ENCODE assay signal across 8 cellular contexts in the genomic region with DNA sequence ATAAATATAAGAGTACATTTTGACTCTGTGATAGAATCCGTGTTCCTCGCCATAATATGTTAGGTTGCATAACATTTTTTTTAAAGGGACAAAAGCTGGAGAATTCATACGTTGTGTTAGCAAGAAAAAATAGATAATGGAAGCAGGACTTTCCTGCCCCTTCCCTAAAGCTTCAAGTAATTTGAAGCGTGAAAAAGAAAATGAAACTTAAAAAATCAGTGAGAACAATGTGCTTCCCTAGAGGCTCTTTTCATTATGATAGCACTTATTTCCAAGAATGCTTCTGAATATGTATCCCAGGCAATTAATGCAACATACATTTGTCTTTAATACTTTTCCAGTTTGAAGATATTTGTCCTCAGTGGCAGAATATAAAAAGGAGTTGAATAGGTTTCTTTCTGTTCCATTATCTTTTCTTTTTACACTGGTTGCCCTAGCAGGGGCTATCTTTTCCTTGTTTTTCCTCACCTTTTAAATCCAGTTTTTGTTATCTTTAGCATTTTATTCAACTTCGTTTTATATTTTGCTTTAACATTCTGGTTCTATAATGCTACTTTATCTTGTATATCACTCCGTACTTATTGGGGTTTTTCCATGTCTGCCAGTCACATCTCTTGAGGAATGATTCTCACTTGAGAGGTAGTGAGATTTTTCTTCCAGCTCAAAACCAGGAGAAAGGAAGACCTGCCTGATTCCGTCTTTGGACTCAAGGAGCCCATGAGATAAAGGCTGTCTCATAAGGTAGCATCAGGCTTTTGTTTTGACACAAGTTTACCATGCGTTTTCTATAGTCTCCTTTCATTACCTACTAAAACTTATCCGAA.
DNase-seq lines count a peak whose midpoint lies in the region; ATAC-seq and TF ChIP-seq lines count a peak whose summit lies in the region.

No MANE protein-coding gene starts in this region.

- no peak for ATAC-seq in omental fat pad (ENCODE audit: low FRiP score)

- H3K4me3 ChIP-seq in breast epithelium (peak overlapping the region; percentile 27 to 52 (median 29)), uterus (peak overlapping the region; percentile 17 to 24)

- CTCF ChIA-PET in RWPE1 (lab: Yijun Ruan, JAX): interaction anchor here (0.6 to 0.7 kb wide), 2 partner anchors 47 to 277 kb away, joined by 3 read pairs; no protein-coding TSS in a partner anchor

- no peaks in the 10 kb centered on the region for H3K9me3 Mint-ChIP-seq in activated naive CD4-positive, alpha-beta T cell treated with anti-CD3 and anti-CD28 coated beads, Interleukin-2, amount 50 U/mL, for 24 hours
- H3K9me3 Mint-ChIP-seq in mesothelial cell of epicardium: no peaks in the 10 kb centered on the region

- no peak for DNase-seq in activated naive CD4-positive, alpha-beta T cell treated with anti-CD3 and anti-CD28 coated beads, Interleukin-2, amount 50 U/mL, for 16 hours
- DNase-seq in breast epithelium (ENCODE audit: low spot score in 2 of 2) (no peak), mesothelial cell of epicardium (ENCODE audit: low spot score in 2 of 2, unreplicated experiment in 2 of 2) (no peak), uterus (no peak), RWPE1 (ENCODE audit: low spot score) (no peak), omental fat pad (ENCODE audit: low spot score) (no peak)
- DNase-seq in stimulated activated naive CD4-positive, alpha-beta T cell treated with Interleukin-2 at 50 U/mL for 16 hours (lab: John Stamatoyannopoulos, UW): no peak

- H3K36me3 ChIP-seq in breast epithelium (no peaks in the 10 kb centered on the region), uterus (no peaks in the 10 kb centered on the region)

- peak overlapping the region; percentile 98 for H3K27ac Mint-ChIP-seq in activated naive CD4-positive, alpha-beta T cell treated with anti-CD3 and anti-CD28 coated beads, Interleukin-2, amount 50 U/mL, for 24 hours
- peak overlapping the region; percentile 54 for H3K27ac Mint-ChIP-seq in mesothelial cell of epicardium

- H3K27me3 ChIP-seq in breast epithelium: no peaks in the 10 kb centered on the region
- H3K27me3 ChIP-seq in uterus: no peaks in the 10 kb centered on the region

- H3K27me3 Mint-ChIP-seq in activated naive CD4-positive, alpha-beta T cell treated with anti-CD3 and anti-CD28 coated beads, Interleukin-2, amount 50 U/mL, for 24 hours: no peaks in the 10 kb centered on the region
- no peaks in the 10 kb centered on the region for H3K27me3 Mint-ChIP-seq in mesothelial cell of epicardium (ENCODE audit: low read depth)

- intact Hi-C loops in breast epithelium (cut with DNase I; ENCODE audit: low total_unique reads): no loop called here
- intact Hi-C loops in uterus (cut with DNase I; ENCODE audit: low total_unique reads): no loop called here

- peak overlapping the region; percentile 48 to 60 for H3K27ac ChIP-seq in breast epithelium
- H3K27ac ChIP-seq in uterus: peak overlapping the region; percentile 74 to 80
- H3K27ac ChIP-seq in RWPE1: no peak overlapping the region

- H3K4me1 ChIP-seq in breast epithelium (peaks cover 0 to 16% of the 10 kb centered on the region in 2 donors), uterus (peaks cover 0 to 17% of the 10 kb centered on the region in 2 donors)

- POLR2A ChIA-PET in RWPE1 (lab: Yijun Ruan, JAX; ENCODE audit: low non-redundant PET): no interaction called here

- H3K4me1 Mint-ChIP-seq in activated naive CD4-positive, alpha-beta T cell treated with anti-CD3 and anti-CD28 coated beads, Interleukin-2, amount 50 U/mL, for 24 hours: peaks cover 90% of the 10 kb centered on the region
- peaks cover 28% of the 10 kb centered on the region for H3K4me1 Mint-ChIP-seq in mesothelial cell of epicardium

- peaks cover 3% of the 10 kb centered on the region for H3K36me3 Mint-ChIP-seq in activated naive CD4-positive, alpha-beta T cell treated with anti-CD3 and anti-CD28 coated beads, Interleukin-2, amount 50 U/mL, for 24 hours
- peaks cover 3% of the 10 kb centered on the region for H3K36me3 Mint-ChIP-seq in mesothelial cell of epicardium

- no peak for TF ChIP-seq POLR2A in breast epithelium (IDR thresholded peaks at IDR 0.05)
- TF ChIP-seq POLR2A in uterus (IDR thresholded peaks at IDR 0.05): no peak

- H3K9me3 ChIP-seq in breast epithelium (no peaks in the 10 kb centered on the region), uterus (no peaks in the 10 kb centered on the region)

- peak overlapping the region; percentile 81 for H3K4me3 Mint-ChIP-seq in activated naive CD4-positive, alpha-beta T cell treated with anti-CD3 and anti-CD28 coated beads, Interleukin-2, amount 50 U/mL, for 24 hours
- no peak overlapping the region for H3K4me3 Mint-ChIP-seq in mesothelial cell of epicardium

- no peak for TF ChIP-seq CTCF in breast epithelium (IDR thresholded peaks at IDR 0.05)
- no peak for TF ChIP-seq CTCF in mesothelial cell of epicardium (IDR thresholded peaks at IDR 0.05; ENCODE audit: unreplicated experiment)
- no peak for TF ChIP-seq CTCF in uterus (IDR thresholded peaks at IDR 0.05)
- TF ChIP-seq CTCF in RWPE1 (conservative IDR thresholded peaks at IDR 0.05; ENCODE audit: low read depth): no peak
- no peak for TF ChIP-seq CTCF in omental fat pad (IDR thresholded peaks at IDR 0.05)
